8 cellular contexts compared by ENCODE assay signal in genomic region chr16:528111-529011, GRCh38. TPM values are rescaled to one million over a fixed set of nuclear protein-coding genes. Genes with fewer than 3 reads are reported as not detected.
A peak's percentile ranks its signal among the peaks of the same experiment; 100 is the strongest.
DNase-seq lines count a peak whose midpoint lies in the region; ATAC-seq lines count a peak whose summit lies in the region.

No MANE protein-coding gene starts in this region.

- no peaks in the 10 kb centered on the region for H3K9me3 ChIP-seq in CD4-positive, alpha-beta memory T cell (ENCODE audit: control insufficient read depth in 1 of 2, low read length in 2 of 2)

- H3K4me3 ChIP-seq in CD4-positive, alpha-beta memory T cell (ENCODE audit: low read length in 2 of 2): peak overlapping the region; percentile 50 to 57

- H3K27ac Mint-ChIP-seq in CD4-positive, alpha-beta memory T cell: peak overlapping the region; percentile 81 to 95 (median 92)

- peak overlapping the region; percentile 73 for H3K27ac ChIP-seq in CD4-positive, alpha-beta memory T cell (ENCODE audit: low read depth, low read length)

- POLR2A ChIA-PET in CD4-positive, alpha-beta memory T cell (lab: Charles Lee; ENCODE audit: partially characterized antibody): interaction anchor here (0.5 to 2.1 kb wide), 9 partner anchors 19 to 1483 kb away, joined by 3 to 16 read pairs (median 5); partner anchors contain the start of genes METTL26, NHLRC4 and RAB11FIP3

- intact Hi-C loops in CD4-positive, alpha-beta memory T cell (cut with micrococcal nuclease): no loop called here

- CTCF ChIA-PET in CD4-positive, alpha-beta memory T cell (lab: Charles Lee; ENCODE audit: partially characterized antibody): no interaction called here

- no peaks in the 10 kb centered on the region for H3K27me3 Mint-ChIP-seq in CD4-positive, alpha-beta memory T cell
- no peaks in the 10 kb centered on the region for H3K27me3 Mint-ChIP-seq in activated T-cell treated with anti-CD3 and anti-CD28 coated beads, Interleukin-2, amount 50 U/mL, for 4 hours (ENCODE audit: low read depth)

- H3K27me3 ChIP-seq in CD4-positive, alpha-beta memory T cell (ENCODE audit: insufficient read depth, low read length): no peaks in the 10 kb centered on the region

- H3K4me3 Mint-ChIP-seq in CD4-positive, alpha-beta memory T cell: peak overlapping the region; percentile 90 to 95 (median 92)
- H3K4me3 Mint-ChIP-seq in activated T-cell treated with anti-CD3 and anti-CD28 coated beads, Interleukin-2, amount 50 U/mL, for 4 hours: peak overlapping the region; percentile 95

- H3K4me1 ChIP-seq in CD4-positive, alpha-beta memory T cell (ENCODE audit: insufficient read depth, low read length): peaks cover 43% of the 10 kb centered on the region

- H3K9me3 Mint-ChIP-seq in CD4-positive, alpha-beta memory T cell: no peaks in the 10 kb centered on the region
- H3K9me3 Mint-ChIP-seq in activated T-cell treated with anti-CD3 and anti-CD28 coated beads, Interleukin-2, amount 50 U/mL, for 4 hours: no peaks in the 10 kb centered on the region

- ATAC-seq in GM21619 (IDR thresholded peaks at IDR 0.05; ENCODE audit: unreplicated experiment): peak; percentile 4
- peak; percentile 3 to 4 for ATAC-seq in activated T-cell treated with anti-CD3 and anti-CD28 coated beads, Interleukin-2, amount 50 U/mL, for 4 hours
- no peak for ATAC-seq in GM19395 (IDR thresholded peaks at IDR 0.05; ENCODE audit: unreplicated experiment)
- ATAC-seq in GM19023 (IDR thresholded peaks at IDR 0.05; ENCODE audit: unreplicated experiment): no peak

- peaks cover 0 to 8% of the 10 kb centered on the region in 2 donors for H3K36me3 Mint-ChIP-seq in CD4-positive, alpha-beta memory T cell
- H3K36me3 Mint-ChIP-seq in activated T-cell treated with anti-CD3 and anti-CD28 coated beads, Interleukin-2, amount 50 U/mL, for 4 hours (ENCODE audit: insufficient read depth): peaks cover 7% of the 10 kb centered on the region

- H3K36me3 ChIP-seq in CD4-positive, alpha-beta memory T cell (ENCODE audit: insufficient read depth, low read length): peaks cover 5% of the 10 kb centered on the region

- peaks cover 16 to 44% (median 29%) of the 10 kb centered on the region in 4 donors for H3K4me1 Mint-ChIP-seq in CD4-positive, alpha-beta memory T cell
- H3K4me1 Mint-ChIP-seq in activated T-cell treated with anti-CD3 and anti-CD28 coated beads, Interleukin-2, amount 50 U/mL, for 4 hours (ENCODE audit: low read depth): peaks cover 40% of the 10 kb centered on the region

- DNase-seq in CD4-positive, alpha-beta memory T cell: peak in 4 of 5 donors; percentile 20 to 53 (median 30)
- DNase-seq in NAMALWA (ENCODE audit: low spot score) (peak; percentile 35), glomerular visceral epithelial cell (ENCODE audit: extremely low spot score) (peak; percentile 70), retina (peak; percentile 63)
- DNase-seq in activated T-cell treated with anti-CD3 and anti-CD28 coated beads, Interleukin-2, amount 50 U/mL, for 4 hours: no peak

RNA-seq across cellular contexts. Expression of gene CAPN15, which starts 0.8 kb away (rescaled TPM):
- 10 to 100 TPM; 74.0 to 77.4 TPM for total RNA-seq in CD4-positive, alpha-beta memory T cell
- polyA plus RNA-seq in CD4-positive, alpha-beta memory T cell: 10 to 100 TPM in 1 of 2 donors, 1 to 10 TPM in 1; 5.3 to 14.1 TPM
- total RNA-seq in activated T-cell treated with anti-CD3 and anti-CD28 coated beads, Interleukin-2, amount 50 U/mL, for 4 hours: 100 to 1,000 TPM; 134 to 164 (median 153) TPM

RNA-seq across cellular contexts. Expression of gene PRR35, which starts 31.8 kb away (rescaled TPM):
- total RNA-seq in CD4-positive, alpha-beta memory T cell: not detected
- polyA plus RNA-seq in CD4-positive, alpha-beta memory T cell: not detected
- under 1 TPM; 0.08 to 0.11 (median 0.10) TPM for total RNA-seq in activated T-cell treated with anti-CD3 and anti-CD28 coated beads, Interleukin-2, amount 50 U/mL, for 4 hours

RNA-seq across cellular contexts. Expression of gene NHLRC4, which starts 38.4 kb away (rescaled TPM):
- 1 to 10 TPM; 2.4 to 3.2 TPM for total RNA-seq in CD4-positive, alpha-beta memory T cell
- 1 to 10 TPM; 2.1 to 2.7 TPM for polyA plus RNA-seq in CD4-positive, alpha-beta memory T cell
- under 1 TPM; 0.13 to 0.18 (median 0.16) TPM for total RNA-seq in activated T-cell treated with anti-CD3 and anti-CD28 coated beads, Interleukin-2, amount 50 U/mL, for 4 hours

RNA-seq across cellular contexts. Expression of gene PIGQ, which starts 41.4 kb away (rescaled TPM):
- 10 to 100 TPM; 61.4 to 63.3 TPM for total RNA-seq in CD4-positive, alpha-beta memory T cell
- 10 to 100 TPM in 1 of 2 donors, 1 to 10 TPM in 1; 7.2 to 12.5 TPM for polyA plus RNA-seq in CD4-positive, alpha-beta memory T cell
- 10 to 100 TPM; 45.0 to 47.8 (median 46.1) TPM for total RNA-seq in activated T-cell treated with anti-CD3 and anti-CD28 coated beads, Interleukin-2, amount 50 U/mL, for 4 hours

Comparison
In these comparisons a context has a peak if more than half of its experiments do, and no peak if none do; other contexts are left out.
1. ATAC-seq: peak in GM21619 (single experiment) and activated T-cell treated with anti-CD3 and anti-CD28 coated beads, Interleukin-2, amount 50 U/mL, for 4 hours (2 of 2); none in GM19395 (single experiment) and GM19023 (single experiment).